ENCODE assay signal across 8 cellular contexts in the genomic region with DNA sequence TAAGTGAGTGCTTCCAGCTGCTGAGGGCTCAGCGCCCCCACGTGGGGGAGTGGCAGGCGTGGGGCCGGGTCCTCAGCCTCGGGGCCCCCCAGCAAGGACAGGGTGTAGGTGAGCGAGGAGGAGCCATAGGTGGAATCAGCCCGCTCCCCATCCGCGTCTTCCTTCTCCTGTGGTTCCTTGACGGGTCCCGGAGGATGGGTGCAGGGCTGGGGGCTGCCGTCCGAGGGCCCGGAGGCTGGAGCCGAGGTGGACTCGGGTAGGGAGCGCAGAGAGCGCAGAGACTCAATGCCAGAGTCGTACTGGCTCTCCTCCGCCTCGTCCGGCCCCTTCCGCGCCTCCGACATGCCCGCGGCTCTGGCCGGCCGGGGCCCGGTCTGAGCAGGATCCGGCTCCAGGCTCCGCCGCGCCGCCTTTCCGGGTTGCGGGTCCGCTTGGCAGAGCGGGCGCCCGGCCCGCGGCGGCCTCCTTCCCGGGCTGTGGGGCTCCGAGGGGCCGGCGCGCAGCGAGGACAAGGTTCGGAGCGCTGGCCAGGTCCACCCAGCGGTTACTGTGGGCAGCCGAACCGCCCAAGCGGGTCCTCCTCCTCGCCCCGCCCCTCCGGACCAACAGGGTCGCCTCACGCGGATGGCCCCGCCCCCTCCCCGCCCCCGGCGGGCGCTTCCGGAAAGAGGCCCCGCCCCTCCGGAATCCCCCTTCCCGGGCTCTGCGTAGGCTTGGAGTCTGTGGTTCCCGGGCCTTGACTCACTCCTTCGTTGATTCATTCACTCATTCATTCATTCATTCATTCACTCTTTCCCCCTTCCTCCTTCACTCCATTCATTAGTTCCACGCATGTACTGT. TPM values are rescaled to one million over a fixed set of nuclear protein-coding genes. Genes with fewer than 3 reads are reported as not detected.
DNase-seq lines count a peak whose midpoint lies in the region; ATAC-seq and TF ChIP-seq lines count a peak whose summit lies in the region.

A gene with protein sequence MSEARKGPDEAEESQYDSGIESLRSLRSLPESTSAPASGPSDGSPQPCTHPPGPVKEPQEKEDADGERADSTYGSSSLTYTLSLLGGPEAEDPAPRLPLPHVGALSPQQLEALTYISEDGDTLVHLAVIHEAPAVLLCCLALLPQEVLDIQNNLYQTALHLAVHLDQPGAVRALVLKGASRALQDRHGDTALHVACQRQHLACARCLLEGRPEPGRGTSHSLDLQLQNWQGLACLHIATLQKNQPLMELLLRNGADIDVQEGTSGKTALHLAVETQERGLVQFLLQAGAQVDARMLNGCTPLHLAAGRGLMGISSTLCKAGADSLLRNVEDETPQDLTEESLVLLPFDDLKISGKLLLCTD (minus strand): TSS at position 549 of the 840 bp plus-strand sequence. CDS start 205 bp downstream, at position 344.

- H3K9me3 Mint-ChIP-seq in memory B cell: no peaks in the 10 kb centered on the region

- H3K4me3 Mint-ChIP-seq in memory B cell: peak within 1 kb of the TSS; percentile 100

- H3K4me2 ChIP-seq in BLaER1: peak within 1 kb of the TSS; percentile 97

- peaks cover 4% of the 10 kb centered on the region for H3K27me3 Mint-ChIP-seq in memory B cell

- H3K27ac ChIP-seq in BLaER1: peak within 1 kb of the TSS; percentile 89
- H3K27ac ChIP-seq in HL-60 (replicated peaks): peak within 1 kb of the TSS; percentile 72
- peak within 1 kb of the TSS; percentile 92 for H3K27ac ChIP-seq in effector memory CD4-positive, alpha-beta T cell (ENCODE audit: insufficient read depth, low read length, poor library complexity, severe bottlenecking)

- POLR2A ChIA-PET in activated CD8-positive, alpha-beta memory T cell treated with anti-CD3 and anti-CD28 coated beads for 36 hours (lab: Charles Lee): interaction anchor here (0.7 to 3.6 kb wide), 3 partner anchors 10 to 17 kb away, joined by 4 to 50 read pairs (median 9); a partner anchor contains a TSS

- H3K4me1 ChIP-seq in BLaER1: peaks cover 73% of the 10 kb centered on the region
- H3K4me1 ChIP-seq in effector memory CD4-positive, alpha-beta T cell (ENCODE audit: control insufficient read depth, insufficient read depth, low read length, poor library complexity, severe bottlenecking): peaks cover 31% of the 10 kb centered on the region

- H3K36me3 ChIP-seq in BLaER1: peaks cover 25% of the 10 kb centered on the region
- peaks cover 14% of the 10 kb centered on the region for H3K36me3 ChIP-seq in effector memory CD4-positive, alpha-beta T cell (ENCODE audit: control insufficient read depth, insufficient read depth, low read length)

- ATAC-seq in GM19372 (IDR thresholded peaks at IDR 0.05; ENCODE audit: low read depth, unreplicated experiment) (peak; percentile 39), memory B cell (ENCODE audit: low read depth) (peak; percentile 57)

- CTCF ChIA-PET in activated CD8-positive, alpha-beta memory T cell treated with anti-CD3 and anti-CD28 coated beads for 36 hours (lab: Charles Lee): interaction anchor here (0.8 to 6.0 kb wide), 7 partner anchors 11 to 71 kb away, joined by 3 to 64 read pairs (median 4); a partner anchor contains a TSS

- H3K36me3 Mint-ChIP-seq in memory B cell: peaks cover 5% of the 10 kb centered on the region

- H3K27me3 ChIP-seq in BLaER1 (peaks cover 22% of the 10 kb centered on the region), HL-60 (ENCODE audit: insufficient read depth, poor library complexity, severe bottlenecking) (peaks cover 8% of the 10 kb centered on the region)
- peaks cover 7% of the 10 kb centered on the region for H3K27me3 ChIP-seq in effector memory CD4-positive, alpha-beta T cell (replicated peaks; ENCODE audit: control insufficient read depth, insufficient read depth, low read length, poor library complexity, severe bottlenecking)

- H3K4me1 Mint-ChIP-seq in memory B cell: peaks cover 44% of the 10 kb centered on the region

- peak in 1 of 2 experiments; percentile 82 for DNase-seq in HL-60 (ENCODE audit: low read depth in 1 of 2, low spot score in 1 of 2)
- DNase-seq in NK-92 treated with Interleukin-12 subunit alpha and Interleukin-12 subunit beta, amount 100 ng/mL, for 24 hours (lab: John Stamatoyannopoulos, UW): peak; percentile 92
- DNase-seq in effector memory CD4-positive, alpha-beta T cell: peak; percentile 94 to 96 (median 95)
- DNase-seq in memory B cell (ENCODE audit: low spot score in 2 of 2): peak; percentile 95 to 98
- DNase-seq in stimulated activated CD8-positive, alpha-beta memory T cell treated with anti-CD3 and anti-CD28 coated beads, Interleukin-12 subunit alpha, Interleukin-12 subunit beta, amount 100 ng/mL, for 24 hours (ENCODE audit: extremely low read depth): peak; percentile 86

- peak within 1 kb of the TSS; percentile 100 for H3K27ac Mint-ChIP-seq in memory B cell

- peak within 1 kb of the TSS; percentile 98 for H3K4me3 ChIP-seq in BLaER1
- H3K4me3 ChIP-seq in HL-60 (replicated peaks; ENCODE audit: insufficient read depth, low read length): peak within 1 kb of the TSS; percentile 71
- H3K4me3 ChIP-seq in effector memory CD4-positive, alpha-beta T cell (ENCODE audit: insufficient read depth, low read depth, low read length, poor library complexity, severe bottlenecking): peak within 1 kb of the TSS; percentile 93

- H3K9me3 ChIP-seq in BLaER1: no peaks in the 10 kb centered on the region
- no peaks in the 10 kb centered on the region for H3K9me3 ChIP-seq in effector memory CD4-positive, alpha-beta T cell (ENCODE audit: control insufficient read depth, low read length)

- H3K9ac ChIP-seq in BLaER1: peak within 1 kb of the TSS; percentile 85

- TF ChIP-seq CTCF in HL-60 (IDR thresholded peaks at IDR 0.05; ENCODE audit: insufficient read depth, low read length): no peak

- H4K20me1 ChIP-seq in BLaER1: peaks cover 50% of the 10 kb centered on the region

RNA-seq across cellular contexts. Expression of the gene that starts here (rescaled TPM):
- total RNA-seq in activated CD8-positive, alpha-beta memory T cell treated with anti-CD3 and anti-CD28 coated beads for 36 hours: 10 to 100 TPM; 27.8 to 28.7 TPM
